In genomic region chr20:39089029-39089428, GRCh38 we compare ENCODE assay signal across 1 cellular context.
TF ChIP-seq lines count a peak whose summit lies in the region.

No MANE protein-coding gene starts in this region.

TF ChIP-seq in GM12878, 131 proteins besides CTCF, POLR2A, EP300 and RAD21 (continued from another document):
- TF ChIP-seq REST (IDR thresholded peaks at IDR 0.05; ENCODE audit: low read depth, low read length) = no peak
- TF ChIP-seq HDGF (IDR thresholded peaks at IDR 0.05) = no peak
- TF ChIP-seq POLR2AphosphoS2 (IDR thresholded peaks at IDR 0.05; ENCODE audit: low read depth, low read length) = no peak
- TF ChIP-seq CBFB (IDR thresholded peaks at IDR 0.05; ENCODE audit: low read depth) = no peak
- no peak for TF ChIP-seq SMAD5 (IDR thresholded peaks at IDR 0.05; ENCODE audit: low read depth)
- TF ChIP-seq YY1 (IDR thresholded peaks at IDR 0.05; ENCODE audit: low read depth, low read length) = no peak
- TF ChIP-seq SREBF2 (IDR thresholded peaks at IDR 0.05; ENCODE audit: low read length) = no peak
- TF ChIP-seq CEBPB (IDR thresholded peaks at IDR 0.05; ENCODE audit: borderline replicate concordance in 1 of 2, low read depth in 2 of 2, low read length in 2 of 2) = no peak
- TF ChIP-seq, protein P1, sequence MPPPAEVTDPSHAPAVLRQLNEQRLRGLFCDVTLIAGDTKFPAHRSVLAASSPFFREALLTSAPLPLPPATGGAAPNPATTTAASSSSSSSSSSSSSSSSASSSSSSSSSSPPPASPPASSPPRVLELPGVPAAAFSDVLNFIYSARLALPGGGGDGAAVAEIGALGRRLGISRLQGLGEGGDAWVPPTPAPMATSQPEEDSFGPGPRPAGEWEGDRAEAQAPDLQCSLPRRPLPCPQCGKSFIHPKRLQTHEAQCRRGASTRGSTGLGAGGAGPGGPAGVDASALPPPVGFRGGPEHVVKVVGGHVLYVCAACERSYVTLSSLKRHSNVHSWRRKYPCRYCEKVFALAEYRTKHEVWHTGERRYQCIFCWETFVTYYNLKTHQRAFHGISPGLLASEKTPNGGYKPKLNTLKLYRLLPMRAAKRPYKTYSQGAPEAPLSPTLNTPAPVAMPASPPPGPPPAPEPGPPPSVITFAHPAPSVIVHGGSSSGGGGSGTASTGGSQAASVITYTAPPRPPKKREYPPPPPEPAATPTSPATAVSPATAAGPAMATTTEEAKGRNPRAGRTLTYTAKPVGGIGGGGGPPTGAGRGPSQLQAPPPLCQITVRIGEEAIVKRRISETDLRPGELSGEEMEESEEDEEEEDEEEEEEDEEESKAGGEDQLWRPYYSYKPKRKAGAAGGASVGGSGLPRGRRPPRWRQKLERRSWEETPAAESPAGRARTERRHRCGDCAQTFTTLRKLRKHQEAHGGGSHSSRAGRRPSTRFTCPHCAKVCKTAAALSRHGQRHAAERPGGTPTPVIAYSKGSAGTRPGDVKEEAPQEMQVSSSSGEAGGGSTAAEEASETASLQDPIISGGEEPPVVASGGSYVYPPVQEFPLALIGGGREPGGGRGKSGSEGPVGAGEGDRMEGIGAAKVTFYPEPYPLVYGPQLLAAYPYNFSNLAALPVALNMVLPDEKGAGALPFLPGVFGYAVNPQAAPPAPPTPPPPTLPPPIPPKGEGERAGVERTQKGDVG (CRISPR knock-in tag; IDR thresholded peaks at IDR 0.05) = no peak
- no peak for TF ChIP-seq NBN (IDR thresholded peaks at IDR 0.05)
